In genomic region chr20:50172347-50173013, GRCh38 we compare ENCODE assay signal across 1 cellular context.
TF ChIP-seq lines count a peak whose summit lies in the region.

No MANE protein-coding gene starts in this region.

TF ChIP-seq in HepG2, 621 proteins besides CTCF, POLR2A, EP300 and RAD21 (continued from another document and continues in another):
- peak; percentile 92 for TF ChIP-seq ZBTB3 (CRISPR knock-in tag; IDR thresholded peaks at IDR 0.05; ENCODE audit: borderline replicate concordance, low read depth)
- TF ChIP-seq STAT5B (CRISPR knock-in tag; IDR thresholded peaks at IDR 0.05): peak; percentile 89
- peak; percentile 76; the same call in 1 of the 2 replicates for TF ChIP-seq SMAD9 (CRISPR knock-in tag; IDR thresholded peaks at IDR 0.05)
- TF ChIP-seq DMAP1 (CRISPR knock-in tag; IDR thresholded peaks at IDR 0.05): peak; percentile 91
- TF ChIP-seq ATF4 (CRISPR knock-in tag; IDR thresholded peaks at IDR 0.05): peak in 1 of 2 experiments; percentile 75; a peak in 1 of 4 replicates
- peak; percentile 45; the same call in 1 of the 2 replicates for TF ChIP-seq HOMEZ (CRISPR knock-in tag; IDR thresholded peaks at IDR 0.05; ENCODE audit: low read depth)
- TF ChIP-seq DNMT3B (CRISPR knock-in tag; conservative IDR thresholded peaks at IDR 0.05): 0 out of 2 replicates have a peak, but pooled peaks have one; percentile 54
- peak; percentile 89 for TF ChIP-seq KMT2A (CRISPR knock-in tag; IDR thresholded peaks at IDR 0.05)
- TF ChIP-seq FOSL1 (CRISPR knock-in tag; IDR thresholded peaks at IDR 0.05; ENCODE audit: borderline replicate concordance): peak; percentile 42; the same call in 1 of the 2 replicates
- TF ChIP-seq SP4 (CRISPR knock-in tag; IDR thresholded peaks at IDR 0.05): peak; percentile 38
- peak; percentile 91 for TF ChIP-seq ZNF205 (CRISPR knock-in tag; IDR thresholded peaks at IDR 0.05)
- TF ChIP-seq REPIN1 (CRISPR knock-in tag; IDR thresholded peaks at IDR 0.05; ENCODE audit: borderline replicate concordance, low read depth): 0 out of 2 replicates have a peak, but pooled peaks have one; percentile 45
- TF ChIP-seq CSRNP2 (CRISPR knock-in tag; conservative IDR thresholded peaks at IDR 0.05; ENCODE audit: low read depth): no peak
- peak; percentile 93 for TF ChIP-seq KDM2A (CRISPR knock-in tag; IDR thresholded peaks at IDR 0.05; ENCODE audit: borderline replicate concordance, low read depth)
- TF ChIP-seq ETS1 (CRISPR knock-in tag; IDR thresholded peaks at IDR 0.05): no peak; the same call in 1 of the 2 replicates
- TF ChIP-seq ZNF318 (CRISPR knock-in tag; IDR thresholded peaks at IDR 0.05): peak; percentile 97
- TF ChIP-seq HOXA9 (CRISPR knock-in tag; IDR thresholded peaks at IDR 0.05; ENCODE audit: borderline replicate concordance): no peak
- TF ChIP-seq ZNF563 (CRISPR knock-in tag; IDR thresholded peaks at IDR 0.05): peak; percentile 80
- peak; percentile 65; the same call in 1 of the 2 replicates for TF ChIP-seq ATF7-NPFF (CRISPR knock-in tag; IDR thresholded peaks at IDR 0.05; ENCODE audit: low read depth)
- TF ChIP-seq ZNF317 (CRISPR knock-in tag; IDR thresholded peaks at IDR 0.05): peak; percentile 94
- TF ChIP-seq SETDB1 (CRISPR knock-in tag; IDR thresholded peaks at IDR 0.05; ENCODE audit: borderline replicate concordance): no peak
- TF ChIP-seq ZNF724P (CRISPR knock-in tag; IDR thresholded peaks at IDR 0.05; ENCODE audit: borderline replicate concordance): peak; percentile 96
- peak; percentile 68 for TF ChIP-seq MAZ (IDR thresholded peaks at IDR 0.05; ENCODE audit: borderline replicate concordance, low read depth, low read length)
- TF ChIP-seq MAZ (CRISPR knock-in tag; IDR thresholded peaks at IDR 0.05; ENCODE audit: low read depth): peak; percentile 97
- peak; percentile 93; the same call in 1 of the 2 replicates for TF ChIP-seq ZFP41 (CRISPR knock-in tag; IDR thresholded peaks at IDR 0.05; ENCODE audit: borderline replicate concordance)
- TF ChIP-seq AGO1 (IDR thresholded peaks at IDR 0.05; ENCODE audit: low read depth, low read length, poor library complexity, severe bottlenecking): no peak
- peak; percentile 82 for TF ChIP-seq SIN3A (IDR thresholded peaks at IDR 0.05; ENCODE audit: borderline replicate concordance, low read depth, low read length)
- TF ChIP-seq BCLAF1 (IDR thresholded peaks at IDR 0.05): no peak
- no peak for TF ChIP-seq GABPA (IDR thresholded peaks at IDR 0.05; ENCODE audit: low read depth, low read length)
- peak; percentile 27; the same call in 1 of the 2 replicates for TF ChIP-seq GABPA (CRISPR knock-in tag; IDR thresholded peaks at IDR 0.05; ENCODE audit: low read depth)
- peak; percentile 89 for TF ChIP-seq ZNF124 (CRISPR knock-in tag; IDR thresholded peaks at IDR 0.05)
- TF ChIP-seq MAFF (IDR thresholded peaks at IDR 0.05; ENCODE audit: low read depth, low read length): no peak
- TF ChIP-seq SIX1 (CRISPR knock-in tag; IDR thresholded peaks at IDR 0.05; ENCODE audit: borderline replicate concordance): no peak; the same call in 1 of the 2 replicates
- TF ChIP-seq NR1H2 (CRISPR knock-in tag; IDR thresholded peaks at IDR 0.05; ENCODE audit: borderline replicate concordance, low read depth): no peak
- TF ChIP-seq ZKSCAN1 (IDR thresholded peaks at IDR 0.05; ENCODE audit: low read length): no peak; the same call in 1 of the 2 replicates
- TF ChIP-seq ZBTB10 (CRISPR knock-in tag; IDR thresholded peaks at IDR 0.05; ENCODE audit: borderline replicate concordance): peak; percentile 65; the same call in 1 of the 2 replicates
